ENCODE assay signal across 10 cellular contexts in the genomic region with DNA sequence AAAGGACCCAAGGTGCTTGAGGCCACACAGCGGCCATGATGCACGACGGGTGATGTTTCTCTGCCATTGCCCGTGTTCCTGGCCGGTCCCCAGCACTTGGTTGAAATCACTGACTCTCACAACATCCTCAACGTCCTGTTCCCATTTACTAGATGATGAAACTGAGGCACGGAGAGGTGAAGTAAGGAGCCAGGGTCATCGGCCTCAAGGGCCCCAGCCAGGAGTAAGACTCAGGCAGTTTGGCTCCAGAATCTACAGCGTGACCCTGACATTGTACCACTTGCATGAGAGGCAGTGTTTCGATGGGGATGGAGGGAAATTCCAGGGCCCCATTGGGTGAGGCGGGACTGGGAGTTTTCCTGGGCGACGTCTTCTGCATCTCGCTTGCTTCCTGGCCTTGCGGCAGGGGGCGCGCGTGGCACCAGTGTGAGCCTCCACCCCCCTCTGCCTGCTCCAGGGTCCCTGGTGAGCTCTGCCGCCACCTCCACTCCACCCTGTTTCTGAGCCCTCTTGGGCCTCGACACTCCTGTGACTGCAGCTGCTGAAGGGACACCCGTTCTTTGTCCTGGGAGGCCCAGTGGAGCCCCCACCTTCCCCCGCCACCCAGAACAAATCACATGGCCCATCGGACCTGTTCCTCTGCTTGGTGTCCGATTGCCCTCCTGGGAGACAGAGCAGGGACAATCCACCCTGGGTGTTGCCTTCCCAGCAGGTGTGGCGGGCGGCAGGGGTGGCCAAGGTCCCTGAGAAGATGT.
A peak's percentile ranks its signal among the peaks of the same experiment; 100 is the strongest.
DNase-seq lines count a peak whose midpoint lies in the region; ATAC-seq and TF ChIP-seq lines count a peak whose summit lies in the region.
"Had no signal": no experiment of that assay in that cellular context is flagged by ENCODE, and none has a peak within 500 bp of the region (broad histone marks: within the 10 kb centered on the region; RNA-seq: fewer than 3 reads in every experiment).

No MANE protein-coding gene starts in this region.

- no peaks in the 10 kb centered on the region for H3K9me3 Mint-ChIP-seq in activated naive CD8-positive, alpha-beta T cell treated with anti-CD3 and anti-CD28 coated beads, Interleukin-2, amount 50 U/mL, for 24 hours
- H3K9me3 Mint-ChIP-seq in naive thymus-derived CD4-positive, alpha-beta T cell = peaks cover 0 to 1% (median 0%) of the 10 kb centered on the region in 11 donors
- H3K9me3 Mint-ChIP-seq: activated T-helper 1 cell treated with anti-CD3 and anti-CD28 coated beads, Interleukin-12 subunit alpha, Interleukin-12 subunit beta, Interleukin-2, Interleukin-4 antibody, amounts not matched to agents 30 ng/mL and 10 ng/mL and 1 ng/mL, durations not matched to agents 14 hours and 24 hours and 36 hours had no signal

- no peak overlapping the region for H3K27ac Mint-ChIP-seq in activated naive CD8-positive, alpha-beta T cell treated with anti-CD3 and anti-CD28 coated beads, Interleukin-2, amount 50 U/mL, for 24 hours
- H3K27ac Mint-ChIP-seq in naive thymus-derived CD4-positive, alpha-beta T cell = no peak overlapping the region
- H3K27ac Mint-ChIP-seq: activated T-helper 1 cell treated with anti-CD3 and anti-CD28 coated beads, Interleukin-12 subunit alpha, Interleukin-12 subunit beta, Interleukin-2, Interleukin-4 antibody, amounts not matched to agents 30 ng/mL and 10 ng/mL and 1 ng/mL, durations not matched to agents 14 hours and 24 hours and 36 hours had no signal

- no peak overlapping the region for H3K4me3 ChIP-seq in naive thymus-derived CD4-positive, alpha-beta T cell (ENCODE audit: low read length)
- no peak overlapping the region for H3K4me3 ChIP-seq in tibial artery

- H3K27me3 Mint-ChIP-seq in activated naive CD8-positive, alpha-beta T cell treated with anti-CD3 and anti-CD28 coated beads, Interleukin-2, amount 50 U/mL, for 24 hours = no peaks in the 10 kb centered on the region
- peaks cover 0 to under 1% (median 0%) of the 10 kb centered on the region in 5 donors for H3K27me3 Mint-ChIP-seq in naive thymus-derived CD4-positive, alpha-beta T cell

- no peaks in the 10 kb centered on the region for H3K36me3 Mint-ChIP-seq in activated naive CD8-positive, alpha-beta T cell treated with anti-CD3 and anti-CD28 coated beads, Interleukin-2, amount 50 U/mL, for 24 hours (ENCODE audit: low read depth)
- no peaks in the 10 kb centered on the region for H3K36me3 Mint-ChIP-seq in naive thymus-derived CD4-positive, alpha-beta T cell

- no peaks in the 10 kb centered on the region for H3K4me1 ChIP-seq in naive thymus-derived CD4-positive, alpha-beta T cell (ENCODE audit: control insufficient read depth in 2 of 2, insufficient read depth in 2 of 2, low read length in 2 of 2)
- H3K4me1 ChIP-seq in tibial artery = peaks cover 0 to 5% (median 2%) of the 10 kb centered on the region in 4 donors

- H3K27me3 ChIP-seq in naive thymus-derived CD4-positive, alpha-beta T cell (ENCODE audit: control insufficient read depth in 2 of 2, insufficient read depth in 2 of 2, low read length in 2 of 2) = no peaks in the 10 kb centered on the region
- no peaks in the 10 kb centered on the region for H3K27me3 ChIP-seq in tibial artery

- H3K36me3 ChIP-seq in naive thymus-derived CD4-positive, alpha-beta T cell (ENCODE audit: control insufficient read depth in 2 of 3, insufficient read depth in 3 of 3, low read length in 3 of 3) = no peaks in the 10 kb centered on the region
- H3K36me3 ChIP-seq in tibial artery = no peaks in the 10 kb centered on the region

- CTCF ChIA-PET in naive thymus-derived CD4-positive, alpha-beta T cell (lab: Charles Lee) = no interaction called here

- H3K4me1 Mint-ChIP-seq in activated naive CD8-positive, alpha-beta T cell treated with anti-CD3 and anti-CD28 coated beads, Interleukin-2, amount 50 U/mL, for 24 hours = peaks cover 4% of the 10 kb centered on the region
- H3K4me1 Mint-ChIP-seq in naive thymus-derived CD4-positive, alpha-beta T cell = peaks cover 0 to 3% (median 0%) of the 10 kb centered on the region in 7 donors

- peak; percentile 31 for ATAC-seq in activated naive CD8-positive, alpha-beta T cell treated with anti-CD3 and anti-CD28 coated beads, Interleukin-2, amount 50 U/mL, for 24 hours
- ATAC-seq in naive thymus-derived CD4-positive, alpha-beta T cell = peak; percentile 38
- ATAC-seq in HG02623 (IDR thresholded peaks at IDR 0.05; ENCODE audit: unreplicated experiment) = no peak

- no peaks in the 10 kb centered on the region for H3K9me3 ChIP-seq in naive thymus-derived CD4-positive, alpha-beta T cell (ENCODE audit: control insufficient read depth in 2 of 3, low read length in 3 of 3)
- no peaks in the 10 kb centered on the region for H3K9me3 ChIP-seq in tibial artery

- no peak overlapping the region for H3K4me3 Mint-ChIP-seq in activated naive CD8-positive, alpha-beta T cell treated with anti-CD3 and anti-CD28 coated beads, Interleukin-2, amount 50 U/mL, for 24 hours
- H3K4me3 Mint-ChIP-seq in naive thymus-derived CD4-positive, alpha-beta T cell = no peak overlapping the region
- H3K4me3 Mint-ChIP-seq: activated T-helper 1 cell treated with anti-CD3 and anti-CD28 coated beads, Interleukin-12 subunit alpha, Interleukin-12 subunit beta, Interleukin-2, Interleukin-4 antibody, amounts not matched to agents 30 ng/mL and 10 ng/mL and 1 ng/mL, durations not matched to agents 14 hours and 24 hours and 36 hours had no signal

- H3K27ac ChIP-seq in naive thymus-derived CD4-positive, alpha-beta T cell (ENCODE audit: low read depth, low read length) = no peak overlapping the region
- no peak overlapping the region for H3K27ac ChIP-seq in tibial artery

- intact Hi-C loops in naive thymus-derived CD4-positive, alpha-beta T cell (cut with micrococcal nuclease) = no loop called here
- intact Hi-C loops in tibial artery (cut with DNase I; ENCODE audit: low total_unique reads) = no loop called here

- peak in 1 of 2 experiments; percentile 22 for TF ChIP-seq CTCF in tibial artery (IDR thresholded peaks at IDR 0.05)

- POLR2A ChIA-PET in naive thymus-derived CD4-positive, alpha-beta T cell (lab: Charles Lee) = interaction anchor here (0.6 kb wide), 1 partner anchor 151 kb away, joined by 3 read pairs; no protein-coding TSS in a partner anchor

- DNase-seq in DMS53 (lab: John Stamatoyannopoulos, UW) = peak; percentile 85
- peak; percentile 71 for DNase-seq in HuH-7.5 (ENCODE audit: low spot score)
- DNase-seq in activated naive CD8-positive, alpha-beta T cell treated with anti-CD3 and anti-CD28 coated beads, Interleukin-2, amount 50 U/mL, for 24 hours = peak; percentile 16
- DNase-seq in naive thymus-derived CD4-positive, alpha-beta T cell = no peak
- DNase-seq in EL = no peak
- DNase-seq in tibial artery = no peak
- DNase-seq in C1 segment of cervical spinal cord (lab: John Stamatoyannopoulos, UW) = no peak
- DNase-seq: NCI-H187 had no signal

Comparison
In these comparisons a context has a peak if more than half of its experiments do, and no peak if none do; other contexts are left out.
1. DNase-seq: peak in DMS53 (single experiment), HuH-7.5 (single experiment) and activated naive CD8-positive, alpha-beta T cell treated with anti-CD3 and anti-CD28 coated beads, Interleukin-2, amount 50 U/mL, for 24 hours (single experiment); none in naive thymus-derived CD4-positive, alpha-beta T cell (0 of 9), EL (single experiment), tibial artery (0 of 2) and C1 segment of cervical spinal cord (0 of 14).